Comparison of ENCODE assay signal across 11 cellular contexts in genomic region chr1:235078927-235079381, GRCh38. TPM values are rescaled to one million over a fixed set of nuclear protein-coding genes. Genes with fewer than 3 reads are reported as not detected.
DNase-seq lines count a peak whose midpoint lies in the region; ATAC-seq, FAIRE-seq and TF ChIP-seq lines count a peak whose summit lies in the region.
"Had no signal": no experiment of that assay in that cellular context is flagged by ENCODE, and none has a peak within 500 bp of the region (broad histone marks: within the 10 kb centered on the region; RNA-seq: fewer than 3 reads in every experiment).

No MANE protein-coding gene starts in this region.

- no peak for ATAC-seq in HG02642 (IDR thresholded peaks at IDR 0.05; ENCODE audit: poor library complexity, unreplicated experiment)

- 73% methylated on average over 4 to 5 of the region's 5 CpGs for WGBS in thyroid gland, 2 donors

- no peak for TF ChIP-seq CTCF in HEK293 (tag by site-specific recombination; IDR thresholded peaks at IDR 0.05)
- no peak for TF ChIP-seq CTCF in thyroid gland (IDR thresholded peaks at IDR 0.05)
- no peak for TF ChIP-seq CTCF in D721Med (IDR thresholded peaks at IDR 0.05; ENCODE audit: insufficient read depth, missing control alignments)
- TF ChIP-seq CTCF in dorsolateral prefrontal cortex (IDR thresholded peaks at IDR 0.05 in 54 of 56, conservative IDR thresholded peaks at IDR 0.05 in 2 of 56; ENCODE audit: low read depth in 1 of 56, partially characterized antibody in 56 of 56): no peak

- H3K4me3 ChIP-seq in HEK293 (ENCODE audit: low read depth, low read length) (no peak overlapping the region), thyroid gland (replicated peaks in 1 of 3) (no peak overlapping the region), dorsolateral prefrontal cortex (no peak overlapping the region)
- H3K4me3 ChIP-seq: MG63 had no signal

- H3K9me3 ChIP-seq in HEK293 (ENCODE audit: control insufficient read depth, insufficient read depth, low read depth, low read length): no peaks in the 10 kb centered on the region
- no peaks in the 10 kb centered on the region for H3K9me3 ChIP-seq in thyroid gland
- H3K9me3 ChIP-seq: MG63 had no signal

- no peak for TF ChIP-seq POLR2A in thyroid gland (IDR thresholded peaks at IDR 0.05)

- no peaks in the 10 kb centered on the region for H3K27me3 ChIP-seq in thyroid gland
- no peaks in the 10 kb centered on the region for H3K27me3 ChIP-seq in dorsolateral prefrontal cortex
- H3K27me3 ChIP-seq: MG63 had no signal

- peak; percentile 82 for DNase-seq in amniotic epithelial cell (ENCODE audit: low read depth)
- peak; percentile 29 for DNase-seq in left kidney (ENCODE audit: low read depth, low spot score)
- no peak for DNase-seq in thyroid gland
- no peak for DNase-seq in NOMO-1 treated with DMSO at 0.1 percent for 48 hours (lab: John Stamatoyannopoulos, UW; ENCODE audit: unreplicated experiment)
- no peak for DNase-seq in D721Med (ENCODE audit: insufficient read length, low spot score)
- DNase-seq in dorsolateral prefrontal cortex: no peak
- DNase-seq: activated CD4-positive, alpha-beta T cell treated with anti-CD3 and anti-CD28 coated beads, Interleukin-2, amount 50 U/mL, for 4 hours; amygdala; MG63 had no signal

- intact Hi-C loops in thyroid gland (cut with DNase I): loop anchor here (5.0 to 10.0 kb wide), 2 partner anchors 92 to 364 kb away; no protein-coding TSS in a partner anchor
- intact Hi-C loops in dorsolateral prefrontal cortex (cut with DNase I): loop anchor here in 1 of 2 donors (5.0 kb wide), 1 partner anchor 72 kb away; no protein-coding TSS in a partner anchor

- POLR2A ChIA-PET in HEK293 (lab: Yijun Ruan, JAX): interaction anchor here (1.1 to 1.3 kb wide), 2 partner anchors 12 to 355 kb away, joined by 3 to 5 read pairs; no protein-coding TSS in a partner anchor

- no peak for FAIRE-seq in D721Med (lab: Jason Lieb, UNC)

- H3K27ac ChIP-seq in HEK293 (ENCODE audit: extremely low read depth, low read depth, low read length) (no peak overlapping the region), thyroid gland (peak overlapping the region; percentile 56 to 99 (median 95)), dorsolateral prefrontal cortex (peak overlapping the region in 4 of 59 donors; percentile 5 to 26 (median 15))

- H3K4me1 ChIP-seq in HEK293 (ENCODE audit: control insufficient read depth, insufficient read depth, low read length) (peaks cover 19% of the 10 kb centered on the region), thyroid gland (peaks cover 58 to 84% of the 10 kb centered on the region in 2 donors)

- no peaks in the 10 kb centered on the region for H3K36me3 ChIP-seq in HEK293 (ENCODE audit: control insufficient read depth in 2 of 2, insufficient read depth in 1 of 2, low read length in 2 of 2)
- H3K36me3 ChIP-seq in thyroid gland: no peaks in the 10 kb centered on the region
- H3K36me3 ChIP-seq: MG63 had no signal

- CTCF ChIA-PET in HEK293 (lab: Yijun Ruan, JAX): interaction anchor here (0.7 to 1.3 kb wide), 8 partner anchors 12 to 365 kb away, joined by 3 to 4 read pairs (median 3); no protein-coding TSS in a partner anchor

TF ChIP-seq in HEK293, 187 proteins besides CTCF, POLR2A, EP300 and RAD21:
- no peak for TF ChIP-seq KLF17 (tag by site-specific recombination; IDR thresholded peaks at IDR 0.05)
- no peak for TF ChIP-seq ZNF114 (tag by site-specific recombination; IDR thresholded peaks at IDR 0.05)
- TF ChIP-seq ZNF645 (tag by site-specific recombination; IDR thresholded peaks at IDR 0.05): no peak
- TF ChIP-seq HOXD13 (CRISPR knock-in tag; IDR thresholded peaks at IDR 0.05; ENCODE audit: borderline replicate concordance): no peak
- peak; percentile 42; the same call in 1 of the 2 replicates for TF ChIP-seq SCRT2 (tag by site-specific recombination; IDR thresholded peaks at IDR 0.05)

RNA-seq across cellular contexts. Expression of gene TOMM20, which starts 49.7 kb away (rescaled TPM):
- total RNA-seq in thyroid gland (100 to 1,000 TPM; 117 to 204 (median 157) TPM), dorsolateral prefrontal cortex (100 to 1,000 TPM in 119 of 120 experiments, 10 to 100 TPM in 1; 96.2 to 291 (median 209) TPM)

Comparison
In these comparisons a context has a peak if more than half of its experiments do, and no peak if none do; other contexts are left out.
1. DNase-seq: peak in amniotic epithelial cell (single experiment) and left kidney (single experiment); none in thyroid gland (0 of 2), NOMO-1 treated with DMSO at 0.1 percent for 48 hours (single experiment), D721Med (single experiment) and dorsolateral prefrontal cortex (0 of 10).